In genomic region chr3:156760333-156760732, GRCh38 we compare ENCODE assay signal across 11 cellular contexts.
DNase-seq lines count a peak whose midpoint lies in the region; ATAC-seq, FAIRE-seq and TF ChIP-seq lines count a peak whose summit lies in the region.
"Had no signal": no experiment of that assay in that cellular context is flagged by ENCODE, and none has a peak within 500 bp of the region (broad histone marks: within the 10 kb centered on the region; RNA-seq: fewer than 3 reads in every experiment).

No MANE protein-coding gene starts in this region.

- H3K4me1 ChIP-seq in endodermal cell (ENCODE audit: control insufficient read depth, insufficient read depth, low read length) = peaks cover 11% of the 10 kb centered on the region

- ATAC-seq in GM21423 (IDR thresholded peaks at IDR 0.05; ENCODE audit: unreplicated experiment) (peak; percentile 95), HG03175 (IDR thresholded peaks at IDR 0.05; ENCODE audit: unreplicated experiment) (peak; percentile 80), Right ventricle myocardium inferior (no peak), left colon (no peak)

- peaks cover 3% of the 10 kb centered on the region for H3K36me3 Mint-ChIP-seq in endodermal cell (ENCODE audit: low read depth)

- H3K27me3 ChIP-seq in endodermal cell (ENCODE audit: control insufficient read depth, insufficient read depth, low read length, poor library complexity, severe bottlenecking) = no peaks in the 10 kb centered on the region
- H3K27me3 ChIP-seq: neutrophil had no signal

- no peak overlapping the region for H3K9ac ChIP-seq in endodermal cell (ENCODE audit: extremely low read depth, low read length, poor library complexity, severe bottlenecking)

- intact Hi-C loops in Right ventricle myocardium inferior (cut with DNase I) (no loop called here), left colon (cut with DNase I, micrococcal nuclease) (no loop called here)

- no peaks in the 10 kb centered on the region for H3K27me3 Mint-ChIP-seq in endodermal cell (ENCODE audit: insufficient read depth)

- peaks cover 15% of the 10 kb centered on the region for H3K4me1 Mint-ChIP-seq in endodermal cell

- H3K4me3 Mint-ChIP-seq in endodermal cell = no peak overlapping the region

- peak; percentile 80 for FAIRE-seq in GM18507 (lab: Jason Lieb, UNC)

- H3K9me3 Mint-ChIP-seq in endodermal cell = no peaks in the 10 kb centered on the region

- no peak overlapping the region for H3K27ac Mint-ChIP-seq in endodermal cell

- DNase-seq in GM18507 (ENCODE audit: extremely low spot score, insufficient read length, low read depth) = no peak
- no peak for DNase-seq in endodermal cell
- no peak for DNase-seq in activated gamma-delta T cell (lab: John Stamatoyannopoulos, UW)
- DNase-seq in SW480 (ENCODE audit: low spot score) = no peak
- no peak for DNase-seq in Right ventricle myocardium inferior (ENCODE audit: missing footprints)
- DNase-seq in left colon = no peak
- DNase-seq: Calu3, NCI-H524 had no signal

- peak overlapping the region; percentile 20 for H3K27ac ChIP-seq in endodermal cell (ENCODE audit: low read depth, low read length)
- H3K27ac ChIP-seq: neutrophil had no signal

- no peaks in the 10 kb centered on the region for H3K36me3 ChIP-seq in endodermal cell (ENCODE audit: control insufficient read depth, insufficient read depth, low read length)
- H3K36me3 ChIP-seq: neutrophil had no signal

- H3K4me3 ChIP-seq in endodermal cell (ENCODE audit: low read length) = no peak overlapping the region

- no peak for TF ChIP-seq CTCF in endodermal cell (conservative IDR thresholded peaks at IDR 0.05)

- peaks cover 5% of the 10 kb centered on the region for H3K9me3 ChIP-seq in endodermal cell (ENCODE audit: control insufficient read depth, low read length)
- H3K9me3 ChIP-seq: neutrophil had no signal

Comparison
In these comparisons a context has a peak if more than half of its experiments do, and no peak if none do; other contexts are left out.
1. ATAC-seq: peak in GM21423 (single experiment) and HG03175 (single experiment); none in Right ventricle myocardium inferior (single experiment) and left colon (single experiment).